ENCODE assay signal across 16 cellular contexts in the genomic region with DNA sequence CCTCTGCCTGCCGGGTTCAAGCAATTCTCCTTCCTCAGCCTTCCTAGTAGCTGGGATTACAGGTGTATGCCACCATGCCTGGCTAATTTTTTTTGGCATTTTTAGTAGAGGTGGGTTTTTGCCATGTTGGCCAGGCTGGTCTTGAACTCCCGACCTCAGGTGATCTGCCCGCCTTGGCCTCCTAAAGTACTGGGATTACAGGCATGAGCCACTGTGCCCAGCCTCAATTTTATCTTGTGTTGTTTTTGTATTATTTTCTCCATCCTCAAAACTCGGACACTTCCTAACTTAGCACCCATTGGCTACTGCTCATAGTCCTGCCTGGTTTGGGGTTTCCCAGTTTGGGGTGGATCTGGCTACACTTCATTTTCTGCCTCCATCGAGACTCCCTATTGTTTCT. TPM values are rescaled to one million over a fixed set of nuclear protein-coding genes. Genes with fewer than 3 reads are reported as not detected.
A peak's percentile ranks its signal among the peaks of the same experiment; 100 is the strongest.
DNase-seq lines count a peak whose midpoint lies in the region; ATAC-seq, FAIRE-seq and TF ChIP-seq lines count a peak whose summit lies in the region.
"Not testable (repeated sequence)": the region's sequence is repeated elsewhere in the genome, so short reads cannot be mapped to it uniquely, and the experiment has no call there.
"Had no signal": no experiment of that assay in that cellular context is flagged by ENCODE, and none has a peak within 500 bp of the region (broad histone marks: within the 10 kb centered on the region; RNA-seq: fewer than 3 reads in every experiment).

No MANE protein-coding gene starts in this region.

- BruUV-seq in HepG2 (replicated peaks; lab: Mats Ljungman, UMichigan), result not testable (repeated sequence)

- not testable (repeated sequence) for TF ChIP-seq POLR2A in HepG2 (IDR thresholded peaks at IDR 0.05; ENCODE audit: insufficient read depth in 1 of 2, low read depth in 2 of 2, low read length in 2 of 2)

- H3K9me3 Mint-ChIP-seq in brain, result not testable (repeated sequence)

- H3K4me2 ChIP-seq in hepatocyte; HepG2 (ENCODE audit: low read depth, low read length): not testable (repeated sequence)

- not testable (repeated sequence) for H3K4me3 Mint-ChIP-seq in brain

- not testable (repeated sequence) for DNase-seq in SJCRH30; WERI-Rb-1; hepatocyte (ENCODE audit: low spot score); HepG2 (ENCODE audit: low spot score)

- not testable (repeated sequence) for H4K20me1 ChIP-seq in hepatocyte (ENCODE audit: insufficient read depth, poor library complexity, severe bottlenecking); HepG2 (ENCODE audit: insufficient read depth, low read length)

- peak overlapping the region; percentile 85 for H3K27ac ChIP-seq in SJCRH30
- H3K27ac ChIP-seq in WERI-Rb-1, result peak overlapping the region; percentile 73
- H3K27ac ChIP-seq in hepatocyte, result peak overlapping the region; percentile 82
- not testable (repeated sequence) for H3K27ac ChIP-seq in HepG2 (ENCODE audit: extremely low read length, insufficient read depth, low read length)

- H3K4me1 Mint-ChIP-seq in brain, result peaks cover 27% of the 10 kb centered on the region

- not testable (repeated sequence) for TF ChIP-seq RAD21 in HepG2 (CRISPR knock-in tag; IDR thresholded peaks at IDR 0.05)

- H3K9me2 ChIP-seq in hepatocyte (replicated peaks; ENCODE audit: insufficient read depth), result not testable (repeated sequence)

- H3K27ac Mint-ChIP-seq in brain, result peak overlapping the region in 3 of 5 experiments; percentile 40 to 86 (median 70)

- not testable (repeated sequence) for H3K27me3 ChIP-seq in SJCRH30; WERI-Rb-1 (ENCODE audit: insufficient read depth, low read depth, severe bottlenecking); hepatocyte
- peaks cover 7 to 20% of the 10 kb centered on the region in 2 experiments; a peak in 3 of 5 replicates for H3K27me3 ChIP-seq in HepG2 (ENCODE audit: control insufficient read depth in 1 of 2, insufficient read depth in 2 of 2, low read length in 2 of 2)

- intact Hi-C loops in HepG2 (cut with micrococcal nuclease; ENCODE audit: unreplicated experiment), result loop anchor here (2.0 kb wide), 2 partner anchors 13 to 25 kb away; no protein-coding TSS in a partner anchor

- POLR2A ChIA-PET in HepG2 (lab: Yijun Ruan, JAX), result interaction anchor here (1.0 to 1.4 kb wide), 2 partner anchors 40 to 42 kb away, joined by 3 to 8 read pairs; partner anchors contain the start of genes CBLN3 and KHNYN

- not testable (repeated sequence) for H3K79me2 ChIP-seq in hepatocyte; HepG2 (ENCODE audit: insufficient read depth, low read length)

- in situ Hi-C loops in HepG2 (cut with HindIII; ENCODE audit: extremely low pct_ligation_motif_present, low pct_unique_long_range_greater_than_20kb), result not testable (repeated sequence)

- H3K36me3 Mint-ChIP-seq in brain, result not testable (repeated sequence)

- not testable (repeated sequence) for H3K4me3 ChIP-seq in SJCRH30; WERI-Rb-1 (ENCODE audit: low read depth, low read length); hepatocyte; HepG2 (replicated peaks in 1 of 3; ENCODE audit: insufficient read depth in 1 of 3, low read depth in 2 of 3, low read length in 3 of 3)

- not testable (repeated sequence) for H2AFZ ChIP-seq in hepatocyte; HepG2 (ENCODE audit: low read length)

- not testable (repeated sequence) for H3K9me3 ChIP-seq in SJCRH30 (replicated peaks); WERI-Rb-1 (ENCODE audit: severe bottlenecking); hepatocyte (ENCODE audit: low read depth); HepG2 (ENCODE audit: low read length)

- TF ChIP-seq CTCF in WERI-Rb-1 (IDR thresholded peaks at IDR 0.05; ENCODE audit: low read depth, low read length); brain (conservative IDR thresholded peaks at IDR 0.05); hepatocyte (IDR thresholded peaks at IDR 0.05; ENCODE audit: poor library complexity); HepG2 (CRISPR knock-in tag; IDR thresholded peaks at IDR 0.05): not testable (repeated sequence)

- ATAC-seq in HepG2, result not testable (repeated sequence)

- not testable (repeated sequence) for H3K36me3 ChIP-seq in SJCRH30; WERI-Rb-1; hepatocyte (replicated peaks; ENCODE audit: insufficient read depth, low read depth); HepG2 (replicated peaks in 1 of 2; ENCODE audit: control insufficient read depth in 1 of 2, insufficient read depth in 2 of 2, low read length in 2 of 2)

- not testable (repeated sequence) for H3K9ac ChIP-seq in HepG2 (ENCODE audit: insufficient read depth, low read depth, low read length)

- not testable (repeated sequence) for TF ChIP-seq EP300 in HepG2 (IDR thresholded peaks at IDR 0.05; ENCODE audit: low read depth in 2 of 2, low read length in 2 of 2); HepG2 (CRISPR knock-in tag; IDR thresholded peaks at IDR 0.05; ENCODE audit: borderline replicate concordance)

- CTCF ChIA-PET in HepG2 (lab: Yijun Ruan, JAX; ENCODE audit: low intra/inter-chr PET ratio, low total read pairs), result interaction anchor here (0.9 kb wide), 1 partner anchor 24 kb away, joined by 3 read pairs; no protein-coding TSS in a partner anchor

- peaks cover 21% of the 10 kb centered on the region for H3K4me1 ChIP-seq in SJCRH30
- peaks cover 20% of the 10 kb centered on the region for H3K4me1 ChIP-seq in hepatocyte (ENCODE audit: insufficient read depth)
- H3K4me1 ChIP-seq in HepG2 (ENCODE audit: insufficient read depth, low read length), result peaks cover 39% of the 10 kb centered on the region

- peaks cover 11% of the 10 kb centered on the region for H3K27me3 Mint-ChIP-seq in brain

- WGBS in hepatocyte (ENCODE audit: low lambda C conversion rate, missing lambda C conversion rate), result 92% methylated on average over 5 of the region's 5 CpGs
- 47% methylated on average over 5 of the region's 5 CpGs for WGBS in HepG2 (ENCODE audit: low lambda C conversion rate)

- not testable (repeated sequence) for FAIRE-seq in HepG2 (lab: Jason Lieb, UNC)

RNA-seq across cellular contexts. Expression of gene NYNRIN, which starts 11.2 kb away (rescaled TPM):
- total RNA-seq in SJCRH30 (2014; rRNA removed; shearing (Covaris generic)), result 11.9 and 12.1 TPM in 2 replicates
- polyA plus RNA-seq in brain (ENCODE audit: insufficient read depth, low read depth, low replicate concordance), result 6.4 TPM
- total RNA-seq in hepatocyte, result 41.7 and 56.5 TPM in 2 replicates
- polyA plus RNA-seq in hepatocyte, result 34.4 and 34.5 TPM in 2 replicates
- 1.1 and 1.3 TPM in 2 replicates for total RNA-seq in HepG2 (2016; rRNA removed; fragmentation: Illumina TruSeq; extraction: Trizol)
- 0.09 and 0.10 TPM in 2 replicates for total RNA-seq in HepG2 (2016; cell fraction: cytosol; rRNA removed; fragmentation: Illumina TruSeq; extraction: Trizol; ENCODE audit: low read depth)
- total RNA-seq in HepG2 (2016; cell fraction: insoluble cytoplasmic fraction; rRNA removed; fragmentation: Illumina TruSeq; extraction: Trizol), result 0.91 and 1.1 TPM in 2 replicates
- total RNA-seq in HepG2 (2016; cell fraction: membrane; rRNA removed; fragmentation: Illumina TruSeq; extraction: Trizol), result 0.24 and 0.34 TPM in 2 replicates
- total RNA-seq in HepG2 (2016; cell fraction: nucleus; rRNA removed; fragmentation: Illumina TruSeq; extraction: Trizol), result 1.0 and 1.4 TPM in 2 replicates
- 0.63 and 0.95 TPM in 2 replicates for polyA plus RNA-seq in HepG2 (2011; rRNA removed)
- polyA plus RNA-seq in HepG2 (2011; cell fraction: cytosol; rRNA removed), result 0.39 and 0.44 TPM in 2 replicates
- 2.0 and 2.1 TPM in 2 replicates for polyA plus RNA-seq in HepG2 (2011; cell fraction: nucleus; rRNA removed)
- 1.8 and 5.9 TPM in 2 replicates for polyA plus RNA-seq in HepG2 (2012)
- polyA plus RNA-seq in HepG2 (2016; cell fraction: cytosol; fragmentation: Illumina TruSeq; extraction: Trizol; ENCODE audit: low read depth), result 0.07 and 0.08 TPM in 2 replicates
- polyA plus RNA-seq in HepG2 (2016; cell fraction: insoluble cytoplasmic fraction; fragmentation: Illumina TruSeq; extraction: Trizol; ENCODE audit: low read depth), result 0.72 and 0.83 TPM in 2 replicates
- polyA plus RNA-seq in HepG2 (2016; cell fraction: membrane; fragmentation: Illumina TruSeq; extraction: Trizol; ENCODE audit: low read depth), result 0.13 and 0.14 TPM in 2 replicates
- polyA plus RNA-seq in HepG2 (2016; cell fraction: nucleus; fragmentation: Illumina TruSeq; extraction: Trizol; ENCODE audit: insufficient read depth, low read depth), result 1.2 and 1.5 TPM in 2 replicates
- 2.4 TPM in 1 of 2 replicates, not detected in the other for polyA minus RNA-seq in HepG2 (2011; rRNA and poly(A)+ RNA removed; ENCODE audit: low replicate concordance)
- 1.4 and 1.5 TPM in 2 replicates for polyA minus RNA-seq in HepG2 (2011; cell fraction: cytosol; rRNA and poly(A)+ RNA removed)
- polyA minus RNA-seq in HepG2 (2011; cell fraction: nucleus; rRNA and poly(A)+ RNA removed), result 1.7 and 1.9 TPM in 2 replicates
- polyA plus RNA-seq: CD8-positive, alpha-beta memory T cell had no signal

RNA-seq across cellular contexts. Expression of gene NFATC4, which starts 19.6 kb away (rescaled TPM):
- total RNA-seq in SJCRH30 (2014; rRNA removed; shearing (Covaris generic)), result 33.3 and 39.3 TPM in 2 replicates
- 11.6 TPM for polyA plus RNA-seq in brain (ENCODE audit: insufficient read depth, low read depth, low replicate concordance)
- total RNA-seq in hepatocyte, result 37.8 and 45.0 TPM in 2 replicates
- 68.8 and 84.5 TPM in 2 replicates for polyA plus RNA-seq in hepatocyte
- total RNA-seq in HepG2 (2016; rRNA removed; fragmentation: Illumina TruSeq; extraction: Trizol), result 0.04 TPM in 1 of 2 replicates, not detected in the other
- not detected in 2 replicates for total RNA-seq in HepG2 (2016; cell fraction: cytosol; rRNA removed; fragmentation: Illumina TruSeq; extraction: Trizol; ENCODE audit: low read depth)
- 0.11 TPM in 1 of 2 replicates, not detected in the other for total RNA-seq in HepG2 (2016; cell fraction: insoluble cytoplasmic fraction; rRNA removed; fragmentation: Illumina TruSeq; extraction: Trizol)
- total RNA-seq in HepG2 (2016; cell fraction: membrane; rRNA removed; fragmentation: Illumina TruSeq; extraction: Trizol), result not detected in 2 replicates
- total RNA-seq in HepG2 (2016; cell fraction: nucleus; rRNA removed; fragmentation: Illumina TruSeq; extraction: Trizol), result 0.34 TPM in 1 of 2 replicates, not detected in the other
- 0.15 and 0.24 TPM in 2 replicates for polyA plus RNA-seq in HepG2 (2011; rRNA removed)
- 0.03 and 0.05 TPM in 2 replicates for polyA plus RNA-seq in HepG2 (2011; cell fraction: cytosol; rRNA removed)
- polyA plus RNA-seq in HepG2 (2011; cell fraction: nucleus; rRNA removed), result 1.6 and 2.4 TPM in 2 replicates
- 0.17 and 0.40 TPM in 2 replicates for polyA plus RNA-seq in HepG2 (2012)
- not detected in 2 replicates for polyA plus RNA-seq in HepG2 (2016; cell fraction: cytosol; fragmentation: Illumina TruSeq; extraction: Trizol; ENCODE audit: low read depth)
- not detected in 2 replicates for polyA plus RNA-seq in HepG2 (2016; cell fraction: insoluble cytoplasmic fraction; fragmentation: Illumina TruSeq; extraction: Trizol; ENCODE audit: low read depth)
- not detected in 2 replicates for polyA plus RNA-seq in HepG2 (2016; cell fraction: membrane; fragmentation: Illumina TruSeq; extraction: Trizol; ENCODE audit: low read depth)
- 0.47 TPM in 1 of 2 replicates, not detected in the other for polyA plus RNA-seq in HepG2 (2016; cell fraction: nucleus; fragmentation: Illumina TruSeq; extraction: Trizol; ENCODE audit: insufficient read depth, low read depth)
- polyA minus RNA-seq in HepG2 (2011; rRNA and poly(A)+ RNA removed; ENCODE audit: low replicate concordance), result 0.32 TPM in 1 of 2 replicates, not detected in the other
- not detected in 2 replicates for polyA minus RNA-seq in HepG2 (2011; cell fraction: cytosol; rRNA and poly(A)+ RNA removed)
- 0.37 and 0.39 TPM in 2 replicates for polyA minus RNA-seq in HepG2 (2011; cell fraction: nucleus; rRNA and poly(A)+ RNA removed)
- total RNA-seq: A172; CD4-positive, alpha-beta memory T cell; CD4-positive, alpha-beta T cell; CD4-positive, CD25-positive, alpha-beta regulatory T cell; CD8-positive, alpha-beta T cell had no signal
- polyA plus RNA-seq: CD14-positive monocyte; CD4-positive, alpha-beta memory T cell; CD4-positive, CD25-positive, alpha-beta regulatory T cell; CD8-positive, alpha-beta memory T cell had no signal

RNA-seq across cellular contexts. Expression of gene CBLN3, which starts 41.9 kb away (rescaled TPM):
- total RNA-seq in SJCRH30 (2014; rRNA removed; shearing (Covaris generic)), result 0.05 and 0.12 TPM in 2 replicates
- 3.3 TPM for polyA plus RNA-seq in brain (ENCODE audit: insufficient read depth, low read depth, low replicate concordance)
- total RNA-seq in hepatocyte, result 2.2 and 2.8 TPM in 2 replicates
- polyA plus RNA-seq in hepatocyte, result 0.99 and 2.4 TPM in 2 replicates
- total RNA-seq in HepG2 (2016; rRNA removed; fragmentation: Illumina TruSeq; extraction: Trizol), result 0.45 and 0.66 TPM in 2 replicates
- 0.62 and 0.81 TPM in 2 replicates for total RNA-seq in HepG2 (2016; cell fraction: cytosol; rRNA removed; fragmentation: Illumina TruSeq; extraction: Trizol; ENCODE audit: low read depth)
- total RNA-seq in HepG2 (2016; cell fraction: insoluble cytoplasmic fraction; rRNA removed; fragmentation: Illumina TruSeq; extraction: Trizol), result 0.58 and 0.78 TPM in 2 replicates
- 1.3 TPM in 2 replicates for total RNA-seq in HepG2 (2016; cell fraction: membrane; rRNA removed; fragmentation: Illumina TruSeq; extraction: Trizol)
- 0.47 and 0.60 TPM in 2 replicates for total RNA-seq in HepG2 (2016; cell fraction: nucleus; rRNA removed; fragmentation: Illumina TruSeq; extraction: Trizol)
- 0.74 and 0.98 TPM in 2 replicates for polyA plus RNA-seq in HepG2 (2011; rRNA removed)
- polyA plus RNA-seq in HepG2 (2011; cell fraction: cytosol; rRNA removed), result 0.71 and 0.97 TPM in 2 replicates
- 1.3 and 1.8 TPM in 2 replicates for polyA plus RNA-seq in HepG2 (2011; cell fraction: nucleus; rRNA removed)
- 0.77 and 1.9 TPM in 2 replicates for polyA plus RNA-seq in HepG2 (2012)
- 0.70 and 0.86 TPM in 2 replicates for polyA plus RNA-seq in HepG2 (2016; cell fraction: cytosol; fragmentation: Illumina TruSeq; extraction: Trizol; ENCODE audit: low read depth)
- 0.62 and 1.3 TPM in 2 replicates for polyA plus RNA-seq in HepG2 (2016; cell fraction: insoluble cytoplasmic fraction; fragmentation: Illumina TruSeq; extraction: Trizol; ENCODE audit: low read depth)
- 1.4 TPM in 2 replicates for polyA plus RNA-seq in HepG2 (2016; cell fraction: membrane; fragmentation: Illumina TruSeq; extraction: Trizol; ENCODE audit: low read depth)
- 1.3 and 1.6 TPM in 2 replicates for polyA plus RNA-seq in HepG2 (2016; cell fraction: nucleus; fragmentation: Illumina TruSeq; extraction: Trizol; ENCODE audit: insufficient read depth, low read depth)
- 0.37 and 0.92 TPM in 2 replicates for polyA minus RNA-seq in HepG2 (2011; rRNA and poly(A)+ RNA removed; ENCODE audit: low replicate concordance)
- polyA minus RNA-seq in HepG2 (2011; cell fraction: cytosol; rRNA and poly(A)+ RNA removed), result 0.30 and 0.35 TPM in 2 replicates
- 0.52 and 0.75 TPM in 2 replicates for polyA minus RNA-seq in HepG2 (2011; cell fraction: nucleus; rRNA and poly(A)+ RNA removed)
- total RNA-seq: A172, Daoy had no signal
- polyA plus RNA-seq: CD8-positive, alpha-beta memory T cell had no signal

RNA-seq across cellular contexts. Expression of gene KHNYN, which starts 42.2 kb away (rescaled TPM):
- total RNA-seq in SJCRH30 (2014; rRNA removed; shearing (Covaris generic)), result 5.9 and 6.0 TPM in 2 replicates
- polyA plus RNA-seq in brain (ENCODE audit: insufficient read depth, low read depth, low replicate concordance), result 22.3 TPM
- 67.1 and 90.5 TPM in 2 replicates for total RNA-seq in hepatocyte
- polyA plus RNA-seq in hepatocyte, result 36.4 and 39.6 TPM in 2 replicates
- total RNA-seq in HepG2 (2016; rRNA removed; fragmentation: Illumina TruSeq; extraction: Trizol), result 72.2 and 75.7 TPM in 2 replicates
- total RNA-seq in HepG2 (2016; cell fraction: cytosol; rRNA removed; fragmentation: Illumina TruSeq; extraction: Trizol; ENCODE audit: low read depth), result 10.2 and 10.7 TPM in 2 replicates
- 60.0 and 78.8 TPM in 2 replicates for total RNA-seq in HepG2 (2016; cell fraction: insoluble cytoplasmic fraction; rRNA removed; fragmentation: Illumina TruSeq; extraction: Trizol)
- 35.9 and 40.5 TPM in 2 replicates for total RNA-seq in HepG2 (2016; cell fraction: membrane; rRNA removed; fragmentation: Illumina TruSeq; extraction: Trizol)
- total RNA-seq in HepG2 (2016; cell fraction: nucleus; rRNA removed; fragmentation: Illumina TruSeq; extraction: Trizol), result 62.0 and 78.7 TPM in 2 replicates
- polyA plus RNA-seq in HepG2 (2011; rRNA removed), result 52.8 and 76.4 TPM in 2 replicates
- 36.1 and 40.8 TPM in 2 replicates for polyA plus RNA-seq in HepG2 (2011; cell fraction: cytosol; rRNA removed)
- 158 and 160 TPM in 2 replicates for polyA plus RNA-seq in HepG2 (2011; cell fraction: nucleus; rRNA removed)
- 82.6 and 83.5 TPM in 2 replicates for polyA plus RNA-seq in HepG2 (2012)
- polyA plus RNA-seq in HepG2 (2016; cell fraction: cytosol; fragmentation: Illumina TruSeq; extraction: Trizol; ENCODE audit: low read depth), result 4.7 and 5.4 TPM in 2 replicates
- polyA plus RNA-seq in HepG2 (2016; cell fraction: insoluble cytoplasmic fraction; fragmentation: Illumina TruSeq; extraction: Trizol; ENCODE audit: low read depth), result 37.4 and 41.5 TPM in 2 replicates
- 19.0 and 20.9 TPM in 2 replicates for polyA plus RNA-seq in HepG2 (2016; cell fraction: membrane; fragmentation: Illumina TruSeq; extraction: Trizol; ENCODE audit: low read depth)
- 71.6 and 72.4 TPM in 2 replicates for polyA plus RNA-seq in HepG2 (2016; cell fraction: nucleus; fragmentation: Illumina TruSeq; extraction: Trizol; ENCODE audit: insufficient read depth, low read depth)
- polyA minus RNA-seq in HepG2 (2011; rRNA and poly(A)+ RNA removed; ENCODE audit: low replicate concordance), result 29.4 and 108 TPM in 2 replicates
- 32.8 and 41.4 TPM in 2 replicates for polyA minus RNA-seq in HepG2 (2011; cell fraction: cytosol; rRNA and poly(A)+ RNA removed)
- polyA minus RNA-seq in HepG2 (2011; cell fraction: nucleus; rRNA and poly(A)+ RNA removed), result 109 and 126 TPM in 2 replicates

RNA-seq across cellular contexts. Expression of gene RIPK3, which starts 47.8 kb away (rescaled TPM):
- not detected in 2 replicates for total RNA-seq in SJCRH30 (2014; rRNA removed; shearing (Covaris generic))
- polyA plus RNA-seq in brain (ENCODE audit: insufficient read depth, low read depth, low replicate concordance) (0.44 TPM), hepatocyte (7.0 and 7.4 TPM in 2 replicates), HepG2 (2011; rRNA removed) (not detected in 2 replicates)
- total RNA-seq in hepatocyte (4.8 and 9.1 TPM in 2 replicates), HepG2 (2016; rRNA removed; fragmentation: Illumina TruSeq; extraction: Trizol) (not detected in 2 replicates)
- not detected in 2 replicates for total RNA-seq in HepG2 (2016; cell fraction: cytosol; rRNA removed; fragmentation: Illumina TruSeq; extraction: Trizol; ENCODE audit: low read depth)
- not detected in 2 replicates for total RNA-seq in HepG2 (2016; cell fraction: insoluble cytoplasmic fraction; rRNA removed; fragmentation: Illumina TruSeq; extraction: Trizol)
- not detected in 2 replicates for total RNA-seq in HepG2 (2016; cell fraction: membrane; rRNA removed; fragmentation: Illumina TruSeq; extraction: Trizol)
- not detected in 2 replicates for total RNA-seq in HepG2 (2016; cell fraction: nucleus; rRNA removed; fragmentation: Illumina TruSeq; extraction: Trizol)
- not detected in 2 replicates for polyA plus RNA-seq in HepG2 (2011; cell fraction: cytosol; rRNA removed)
- polyA plus RNA-seq in HepG2 (2011; cell fraction: nucleus; rRNA removed), result not detected in 2 replicates
- polyA plus RNA-seq in HepG2 (2012), result not detected in 2 replicates
- not detected in 2 replicates for polyA plus RNA-seq in HepG2 (2016; cell fraction: cytosol; fragmentation: Illumina TruSeq; extraction: Trizol; ENCODE audit: low read depth)
- polyA plus RNA-seq in HepG2 (2016; cell fraction: insoluble cytoplasmic fraction; fragmentation: Illumina TruSeq; extraction: Trizol; ENCODE audit: low read depth), result not detected in 2 replicates
- not detected in 2 replicates for polyA plus RNA-seq in HepG2 (2016; cell fraction: membrane; fragmentation: Illumina TruSeq; extraction: Trizol; ENCODE audit: low read depth)
- polyA plus RNA-seq in HepG2 (2016; cell fraction: nucleus; fragmentation: Illumina TruSeq; extraction: Trizol; ENCODE audit: insufficient read depth, low read depth), result not detected in 2 replicates
- polyA minus RNA-seq in HepG2 (2011; rRNA and poly(A)+ RNA removed; ENCODE audit: low replicate concordance), result not detected in 2 replicates
- polyA minus RNA-seq in HepG2 (2011; cell fraction: cytosol; rRNA and poly(A)+ RNA removed), result not detected in 2 replicates
- polyA minus RNA-seq in HepG2 (2011; cell fraction: nucleus; rRNA and poly(A)+ RNA removed), result not detected in 2 replicates
- total RNA-seq: A172, A673, Daoy had no signal
- polyA plus RNA-seq: A549, AG04450 had no signal

Comparison
In these comparisons a context has a peak if more than half of its experiments do, and no peak if none do; other contexts are left out.
1. RNA of gene NFATC4, which starts 19.6 kb away (total RNA-seq): 33.3 to 39.3 TPM in SJCRH30 and 37.8 to 45.0 TPM in hepatocyte; 0.04 to 0.34 TPM in HepG2; every median in the first group is over 10 times any median in the second.